ENCODE assay signal across 16 cellular contexts in genomic region chrX:150253946-150254615, GRCh38.
DNase-seq lines count a peak whose midpoint lies in the region; ATAC-seq, FAIRE-seq and TF ChIP-seq lines count a peak whose summit lies in the region.
"Had no signal": no experiment of that assay in that cellular context is flagged by ENCODE, and none has a peak within 500 bp of the region (broad histone marks: within the 10 kb centered on the region; RNA-seq: fewer than 3 reads in every experiment).

No MANE protein-coding gene starts in this region.

- no peaks in the 10 kb centered on the region for H3K36me3 ChIP-seq in lung (ENCODE audit: control insufficient read depth in 2 of 2, insufficient read depth in 2 of 2, low read length in 2 of 2)
- no peaks in the 10 kb centered on the region for H3K36me3 ChIP-seq in vagina
- H3K36me3 ChIP-seq in GM23248 (ENCODE audit: low read depth), result no peaks in the 10 kb centered on the region

- H3K4me1 ChIP-seq in lung (ENCODE audit: control insufficient read depth in 2 of 2, insufficient read depth in 2 of 2, low read length in 2 of 2) (no peaks in the 10 kb centered on the region), vagina (no peaks in the 10 kb centered on the region), GM23248 (ENCODE audit: insufficient read depth) (no peaks in the 10 kb centered on the region; the same call in 1 of the 2 replicates)

- H3K27ac ChIP-seq in lung (ENCODE audit: low read depth in 1 of 2, low read length in 1 of 2), result no peak overlapping the region
- no peak overlapping the region for H3K27ac ChIP-seq in vagina
- no peak overlapping the region for H3K27ac ChIP-seq in GM23248

- H3K4me3 ChIP-seq in lung (no peak overlapping the region), vagina (no peak overlapping the region), GM23248 (no peak overlapping the region)
- H3K4me3 ChIP-seq: GM12878, K562 had no signal

- 73 to 90% methylated on average over 5 to 7 of the region's 7 CpGs for WGBS in lung, 2 donors
- 48 to 58% methylated on average over 7 of the region's 7 CpGs for WGBS in GM23248 (ENCODE audit: low coverage in 1 of 2, low lambda C conversion rate in 2 of 2, missing lambda C conversion rate in 2 of 2), 2 experiments

- no peak for TF ChIP-seq POLR2A in vagina (IDR thresholded peaks at IDR 0.05)

- no peak overlapping the region for H3K9ac ChIP-seq in GM23248

- in situ Hi-C loops in GM23248 (cut with MboI), result no loop called here

- no peaks in the 10 kb centered on the region for H3K9me2 ChIP-seq in GM23248 (ENCODE audit: insufficient read depth)

- no peaks in the 10 kb centered on the region for H3K79me2 ChIP-seq in GM23248 (ENCODE audit: insufficient read depth)

- no peaks in the 10 kb centered on the region for H3F3A ChIP-seq in GM23248 (ENCODE audit: insufficient read depth)

- no peaks in the 10 kb centered on the region for H3K27me3 ChIP-seq in lung (ENCODE audit: control insufficient read depth, insufficient read depth)
- H3K27me3 ChIP-seq in vagina, result no peaks in the 10 kb centered on the region
- no peaks in the 10 kb centered on the region for H3K27me3 ChIP-seq in GM23248 (replicated peaks; ENCODE audit: insufficient read depth)

- ATAC-seq in lung (ENCODE audit: insufficient read depth, low FRiP score), result no peak
- no peak for ATAC-seq in GM18519 (IDR thresholded peaks at IDR 0.05; ENCODE audit: low FRiP score, unreplicated experiment)
- ATAC-seq: GM12878, K562, Right ventricle myocardium inferior had no signal

- no peak for FAIRE-seq in RCC 7860 (lab: Jason Lieb, UNC)
- FAIRE-seq: GM12878, GM18507, K562 had no signal

- TF ChIP-seq CTCF in lung (IDR thresholded peaks at IDR 0.05; ENCODE audit: control extremely low read depth, extremely low read depth), result no peak
- TF ChIP-seq CTCF in vagina (IDR thresholded peaks at IDR 0.05), result no peak

- H4K20me1 ChIP-seq in GM23248 (ENCODE audit: insufficient read depth), result no peaks in the 10 kb centered on the region

- no peak overlapping the region for H2AFZ ChIP-seq in GM23248

- no peaks in the 10 kb centered on the region for H3K9me3 ChIP-seq in lung (ENCODE audit: control insufficient read depth in 2 of 2, insufficient read depth in 1 of 2, low read length in 1 of 2)
- no peaks in the 10 kb centered on the region for H3K9me3 ChIP-seq in vagina
- H3K9me3 ChIP-seq in GM23248 (ENCODE audit: low read depth), result no peaks in the 10 kb centered on the region

- peak; percentile 24 for DNase-seq in LHCN-M2 (ENCODE audit: low read depth)
- DNase-seq in astrocyte of the hippocampus (ENCODE audit: low read depth, low spot score), result peak; percentile 10
- DNase-seq in lung (ENCODE audit: low spot score), result peak; percentile 26
- DNase-seq in vagina (ENCODE audit: extremely low spot score in 2 of 2), result peak; percentile 29 to 43
- no peak for DNase-seq in RCC 7860 (ENCODE audit: low spot score)
- DNase-seq in GM23248, result no peak
- DNase-seq: DMS53, GOT3, NCI-H1092, NCI-H446 treated with DMSO at 0.1 percent for 48 hours, NCI-H748 treated with DMSO at 0.1 percent for 48 hours had no signal

- intact Hi-C loops in vagina (cut with DNase I), result no loop called here

- H3K4me2 ChIP-seq in GM23248 (ENCODE audit: unreplicated experiment), result no peak overlapping the region

Comparison
In these comparisons a context has a peak if more than half of its experiments do, and no peak if none do; other contexts are left out.
1. DNase-seq: peak in LHCN-M2 (single experiment), astrocyte of the hippocampus (single experiment), lung (single experiment) and vagina (2 of 2); none in RCC 7860 (single experiment) and GM23248 (single experiment).